ENCODE assay signal across 1 cellular context in genomic region chr12:71768900-71769299, GRCh38.
TF ChIP-seq lines count a peak whose summit lies in the region.

No MANE protein-coding gene starts in this region.

TF ChIP-seq in GM23338, 12 proteins besides CTCF, POLR2A, EP300 and RAD21 (continued from another document):
- TF ChIP-seq ZNF462 (CRISPR knock-in tag; IDR thresholded peaks at IDR 0.05), result no peak
